Comparison of ENCODE assay signal across 12 cellular contexts in the genomic region with DNA sequence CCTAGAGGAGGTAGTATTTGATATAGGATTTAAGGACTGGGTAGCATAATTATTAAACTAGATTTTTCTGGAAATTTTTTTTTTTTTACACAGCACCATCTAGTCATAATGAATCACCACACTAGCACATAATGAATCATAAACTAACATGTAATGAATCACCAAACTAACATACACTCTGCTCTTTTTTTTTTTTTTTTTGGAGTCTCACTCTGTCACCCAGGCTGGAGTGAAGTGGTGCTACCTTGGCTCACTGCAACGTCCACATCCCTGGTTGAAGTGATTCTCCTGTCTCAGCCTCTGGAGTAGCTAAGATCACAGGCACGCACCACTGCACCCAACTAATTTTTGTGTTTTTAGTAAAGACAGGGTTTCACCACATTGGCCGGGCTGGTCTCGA.
DNase-seq lines count a peak whose midpoint lies in the region; ATAC-seq, FAIRE-seq and TF ChIP-seq lines count a peak whose summit lies in the region.
"Had no signal": no experiment of that assay in that cellular context is flagged by ENCODE, and none has a peak within 500 bp of the region (broad histone marks: within the 10 kb centered on the region; RNA-seq: fewer than 3 reads in every experiment).

No MANE protein-coding gene starts in this region.

- CTCF ChIA-PET in activated CD8-positive, alpha-beta T cell treated with anti-CD3 and anti-CD28 coated beads for 36 hours (lab: Charles Lee): no interaction called here
- CTCF ChIA-PET in activated CD8-positive, alpha-beta T cell treated with anti-CD3 and anti-CD28 coated beads, Interleukin-2, amount 10 ng/mL, durations not matched to agents 7 days and 5 days (lab: Charles Lee): no interaction called here

- no peaks in the 10 kb centered on the region for H3K36me3 Mint-ChIP-seq in activated CD8-positive, alpha-beta T cell treated with anti-CD3 and anti-CD28 coated beads for 36 hours (ENCODE audit: low read depth)
- no peaks in the 10 kb centered on the region for H3K36me3 Mint-ChIP-seq in activated CD8-positive, alpha-beta T cell treated with anti-CD3 and anti-CD28 coated beads, Interleukin-2, amount 10 ng/mL, durations not matched to agents 7 days and 5 days (ENCODE audit: low read depth)
- no peaks in the 10 kb centered on the region for H3K36me3 Mint-ChIP-seq in stimulated activated naive B cell treated with anti-CD40 and anti-IgM and Interleukin-4, amounts not matched to agents 10 μg/mL and 1 μg/mL and 100 μg/mL, for 72 hours
- peaks cover 5% of the 10 kb centered on the region for H3K36me3 Mint-ChIP-seq in type B pancreatic cell

- H3K4me1 Mint-ChIP-seq in activated CD8-positive, alpha-beta T cell treated with anti-CD3 and anti-CD28 coated beads for 36 hours (ENCODE audit: low read depth): no peaks in the 10 kb centered on the region
- peaks cover 4% of the 10 kb centered on the region for H3K4me1 Mint-ChIP-seq in activated CD8-positive, alpha-beta T cell treated with anti-CD3 and anti-CD28 coated beads, Interleukin-2, amount 10 ng/mL, durations not matched to agents 7 days and 5 days (ENCODE audit: low read depth)
- H3K4me1 Mint-ChIP-seq in stimulated activated naive B cell treated with anti-CD40 and anti-IgM and Interleukin-4, amounts not matched to agents 10 μg/mL and 1 μg/mL and 100 μg/mL, for 72 hours: no peaks in the 10 kb centered on the region
- peaks cover 4% of the 10 kb centered on the region for H3K4me1 Mint-ChIP-seq in type B pancreatic cell (ENCODE audit: unreplicated experiment)
- H3K4me1 Mint-ChIP-seq: neural progenitor cell had no signal

- H3K27me3 Mint-ChIP-seq in activated CD8-positive, alpha-beta T cell treated with anti-CD3 and anti-CD28 coated beads for 36 hours: peaks cover 6% of the 10 kb centered on the region
- H3K27me3 Mint-ChIP-seq in activated CD8-positive, alpha-beta T cell treated with anti-CD3 and anti-CD28 coated beads, Interleukin-2, amount 10 ng/mL, durations not matched to agents 7 days and 5 days (ENCODE audit: low read depth): peaks cover 7% of the 10 kb centered on the region
- H3K27me3 Mint-ChIP-seq in stimulated activated naive B cell treated with anti-CD40 and anti-IgM and Interleukin-4, amounts not matched to agents 10 μg/mL and 1 μg/mL and 100 μg/mL, for 72 hours: no peaks in the 10 kb centered on the region
- no peaks in the 10 kb centered on the region for H3K27me3 Mint-ChIP-seq in type B pancreatic cell
- H3K27me3 Mint-ChIP-seq: activated CD4-positive, alpha-beta T cell treated with anti-CD3 and anti-CD28 coated beads, Interleukin-2, amount 10 ng/mL, durations not matched to agents 24 days and 14 days had no signal

- FAIRE-seq in bronchial epithelial cell (lab: Jason Lieb, UNC): no peak
- FAIRE-seq: GM12892 had no signal

- intact Hi-C loops in activated CD8-positive, alpha-beta T cell treated with anti-CD3 and anti-CD28 coated beads for 36 hours (cut with micrococcal nuclease): no loop called here

- POLR2A ChIA-PET in activated CD8-positive, alpha-beta T cell treated with anti-CD3 and anti-CD28 coated beads for 36 hours (lab: Charles Lee): interaction anchor here (0.6 kb wide), 1 partner anchor 42 kb away, joined by 3 read pairs; no protein-coding TSS in a partner anchor
- POLR2A ChIA-PET in activated CD8-positive, alpha-beta T cell treated with anti-CD3 and anti-CD28 coated beads, Interleukin-2, amount 10 ng/mL, durations not matched to agents 7 days and 5 days (lab: Charles Lee): no interaction called here

- no peak overlapping the region for H3K27ac ChIP-seq in effector memory CD4-positive, alpha-beta T cell (ENCODE audit: insufficient read depth, low read length, poor library complexity, severe bottlenecking)
- H3K27ac ChIP-seq: neural progenitor cell had no signal

- ATAC-seq in activated CD8-positive, alpha-beta T cell treated with anti-CD3 and anti-CD28 coated beads for 36 hours: peak; percentile 80
- ATAC-seq in activated CD8-positive, alpha-beta T cell treated with anti-CD3 and anti-CD28 coated beads, Interleukin-2, amount 10 ng/mL, durations not matched to agents 7 days and 5 days: no peak
- peak; percentile 75 for ATAC-seq in HG03354 (IDR thresholded peaks at IDR 0.05; ENCODE audit: poor library complexity, severe bottlenecking, unreplicated experiment)
- peak; percentile 33 to 72 for ATAC-seq in stimulated activated naive B cell treated with anti-CD40 and anti-IgM and Interleukin-4, amounts not matched to agents 10 μg/mL and 1 μg/mL and 100 μg/mL, for 72 hours (replicated peaks)

- no peaks in the 10 kb centered on the region for H3K36me3 ChIP-seq in bronchial epithelial cell (ENCODE audit: control insufficient read depth, insufficient read depth, low read length)
- H3K36me3 ChIP-seq in effector memory CD4-positive, alpha-beta T cell (ENCODE audit: control insufficient read depth, insufficient read depth, low read length): no peaks in the 10 kb centered on the region
- H3K36me3 ChIP-seq: neural progenitor cell had no signal

- TF ChIP-seq CTCF in activated CD8-positive, alpha-beta T cell treated with anti-CD3 and anti-CD28 coated beads for 36 hours (IDR thresholded peaks at IDR 0.05): no peak
- TF ChIP-seq CTCF in bronchial epithelial cell (IDR thresholded peaks at IDR 0.05; ENCODE audit: insufficient read depth, low read length, severe bottlenecking): no peak
- TF ChIP-seq CTCF in type B pancreatic cell (conservative IDR thresholded peaks at IDR 0.05): no peak

- H3K9me3 ChIP-seq in effector memory CD4-positive, alpha-beta T cell (ENCODE audit: control insufficient read depth, low read length): no peaks in the 10 kb centered on the region

- H3K27me3 ChIP-seq in bronchial epithelial cell (ENCODE audit: control insufficient read depth, insufficient read depth, low read length): no peaks in the 10 kb centered on the region
- no peaks in the 10 kb centered on the region for H3K27me3 ChIP-seq in effector memory CD4-positive, alpha-beta T cell (replicated peaks; ENCODE audit: control insufficient read depth, insufficient read depth, low read length, poor library complexity, severe bottlenecking)
- H3K27me3 ChIP-seq: neural progenitor cell had no signal

- H3K27ac Mint-ChIP-seq in activated CD8-positive, alpha-beta T cell treated with anti-CD3 and anti-CD28 coated beads for 36 hours: no peak overlapping the region
- no peak overlapping the region for H3K27ac Mint-ChIP-seq in activated CD8-positive, alpha-beta T cell treated with anti-CD3 and anti-CD28 coated beads, Interleukin-2, amount 10 ng/mL, durations not matched to agents 7 days and 5 days
- no peak overlapping the region for H3K27ac Mint-ChIP-seq in stimulated activated naive B cell treated with anti-CD40 and anti-IgM and Interleukin-4, amounts not matched to agents 10 μg/mL and 1 μg/mL and 100 μg/mL, for 72 hours
- H3K27ac Mint-ChIP-seq in type B pancreatic cell: no peak overlapping the region
- H3K27ac Mint-ChIP-seq: neural progenitor cell had no signal

- no peaks in the 10 kb centered on the region for H3K9me3 Mint-ChIP-seq in activated CD8-positive, alpha-beta T cell treated with anti-CD3 and anti-CD28 coated beads for 36 hours
- no peaks in the 10 kb centered on the region for H3K9me3 Mint-ChIP-seq in activated CD8-positive, alpha-beta T cell treated with anti-CD3 and anti-CD28 coated beads, Interleukin-2, amount 10 ng/mL, durations not matched to agents 7 days and 5 days (ENCODE audit: insufficient read depth)
- no peaks in the 10 kb centered on the region for H3K9me3 Mint-ChIP-seq in stimulated activated naive B cell treated with anti-CD40 and anti-IgM and Interleukin-4, amounts not matched to agents 10 μg/mL and 1 μg/mL and 100 μg/mL, for 72 hours
- H3K9me3 Mint-ChIP-seq in type B pancreatic cell: peaks cover 4% of the 10 kb centered on the region
- H3K9me3 Mint-ChIP-seq: activated CD4-positive, alpha-beta T cell treated with anti-CD3 and anti-CD28 coated beads, Interleukin-2, amount 10 ng/mL, durations not matched to agents 24 days and 14 days had no signal

- no peak for DNase-seq in activated CD8-positive, alpha-beta T cell treated with anti-CD3 and anti-CD28 coated beads for 36 hours
- DNase-seq in activated CD8-positive, alpha-beta T cell treated with anti-CD3 and anti-CD28 coated beads, Interleukin-2, amount 10 ng/mL, durations not matched to agents 7 days and 5 days: no peak
- DNase-seq in bronchial epithelial cell (ENCODE audit: low read depth) (peak; percentile 90), NCI-H1694 treated with DMSO at 0.1 percent for 48 hours (lab: John Stamatoyannopoulos, UW) (no peak), type B pancreatic cell (ENCODE audit: extremely low spot score, unreplicated experiment) (no peak)
- DNase-seq in stimulated activated naive B cell treated with anti-CD40 and anti-IgM and Interleukin-4, amounts not matched to agents 10 μg/mL and 1 μg/mL and 100 μg/mL, for 72 hours: no peak
- no peak for DNase-seq in effector memory CD4-positive, alpha-beta T cell
- DNase-seq: OCI-M1 had no signal

- H3K4me1 ChIP-seq in effector memory CD4-positive, alpha-beta T cell (ENCODE audit: control insufficient read depth, insufficient read depth, low read length, poor library complexity, severe bottlenecking): no peaks in the 10 kb centered on the region

- no peak overlapping the region for H3K4me3 ChIP-seq in bronchial epithelial cell (ENCODE audit: low read depth, low read length)
- no peak overlapping the region for H3K4me3 ChIP-seq in effector memory CD4-positive, alpha-beta T cell (ENCODE audit: insufficient read depth, low read depth, low read length, poor library complexity, severe bottlenecking)
- H3K4me3 ChIP-seq: neural progenitor cell had no signal

- no peak overlapping the region for H3K4me3 Mint-ChIP-seq in activated CD8-positive, alpha-beta T cell treated with anti-CD3 and anti-CD28 coated beads for 36 hours
- no peak overlapping the region for H3K4me3 Mint-ChIP-seq in activated CD8-positive, alpha-beta T cell treated with anti-CD3 and anti-CD28 coated beads, Interleukin-2, amount 10 ng/mL, durations not matched to agents 7 days and 5 days
- H3K4me3 Mint-ChIP-seq in stimulated activated naive B cell treated with anti-CD40 and anti-IgM and Interleukin-4, amounts not matched to agents 10 μg/mL and 1 μg/mL and 100 μg/mL, for 72 hours: no peak overlapping the region
- H3K4me3 Mint-ChIP-seq in type B pancreatic cell: no peak overlapping the region
- H3K4me3 Mint-ChIP-seq: activated CD4-positive, alpha-beta T cell treated with anti-CD3 and anti-CD28 coated beads, Interleukin-2, amount 10 ng/mL, durations not matched to agents 24 days and 14 days; neural progenitor cell had no signal
